In genomic region chr17:70881093-70881492, GRCh38 we compare ENCODE assay signal across 2 cellular contexts.
TF ChIP-seq lines count a peak whose summit lies in the region.

No MANE protein-coding gene starts in this region.

TF ChIP-seq in HepG2, 621 proteins besides CTCF, POLR2A, EP300 and RAD21 (continued from another document):
- TF ChIP-seq, protein P1, sequence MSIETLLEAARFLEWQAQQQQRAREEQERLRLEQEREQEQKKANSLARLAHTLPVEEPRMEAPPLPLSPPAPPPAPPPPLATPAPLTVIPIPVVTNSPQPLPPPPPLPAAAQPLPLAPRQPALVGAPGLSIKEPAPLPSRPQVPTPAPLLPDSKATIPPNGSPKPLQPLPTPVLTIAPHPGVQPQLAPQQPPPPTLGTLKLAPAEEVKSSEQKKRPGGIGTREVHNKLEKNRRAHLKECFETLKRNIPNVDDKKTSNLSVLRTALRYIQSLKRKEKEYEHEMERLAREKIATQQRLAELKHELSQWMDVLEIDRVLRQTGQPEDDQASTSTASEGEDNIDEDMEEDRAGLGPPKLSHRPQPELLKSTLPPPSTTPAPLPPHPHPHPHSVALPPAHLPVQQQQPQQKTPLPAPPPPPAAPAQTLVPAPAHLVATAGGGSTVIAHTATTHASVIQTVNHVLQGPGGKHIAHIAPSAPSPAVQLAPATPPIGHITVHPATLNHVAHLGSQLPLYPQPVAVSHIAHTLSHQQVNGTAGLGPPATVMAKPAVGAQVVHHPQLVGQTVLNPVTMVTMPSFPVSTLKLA (IDR thresholded peaks at IDR 0.05): peak; percentile 41; the same call in 1 of the 2 replicates
- TF ChIP-seq RFX1 (IDR thresholded peaks at IDR 0.05): no peak
- no peak for TF ChIP-seq E2F2 (CRISPR knock-in tag; IDR thresholded peaks at IDR 0.05; ENCODE audit: borderline replicate concordance)

TF ChIP-seq in GM23338, 12 proteins besides CTCF, POLR2A, EP300 and RAD21 (continued from another document):
- TF ChIP-seq, protein P2, sequence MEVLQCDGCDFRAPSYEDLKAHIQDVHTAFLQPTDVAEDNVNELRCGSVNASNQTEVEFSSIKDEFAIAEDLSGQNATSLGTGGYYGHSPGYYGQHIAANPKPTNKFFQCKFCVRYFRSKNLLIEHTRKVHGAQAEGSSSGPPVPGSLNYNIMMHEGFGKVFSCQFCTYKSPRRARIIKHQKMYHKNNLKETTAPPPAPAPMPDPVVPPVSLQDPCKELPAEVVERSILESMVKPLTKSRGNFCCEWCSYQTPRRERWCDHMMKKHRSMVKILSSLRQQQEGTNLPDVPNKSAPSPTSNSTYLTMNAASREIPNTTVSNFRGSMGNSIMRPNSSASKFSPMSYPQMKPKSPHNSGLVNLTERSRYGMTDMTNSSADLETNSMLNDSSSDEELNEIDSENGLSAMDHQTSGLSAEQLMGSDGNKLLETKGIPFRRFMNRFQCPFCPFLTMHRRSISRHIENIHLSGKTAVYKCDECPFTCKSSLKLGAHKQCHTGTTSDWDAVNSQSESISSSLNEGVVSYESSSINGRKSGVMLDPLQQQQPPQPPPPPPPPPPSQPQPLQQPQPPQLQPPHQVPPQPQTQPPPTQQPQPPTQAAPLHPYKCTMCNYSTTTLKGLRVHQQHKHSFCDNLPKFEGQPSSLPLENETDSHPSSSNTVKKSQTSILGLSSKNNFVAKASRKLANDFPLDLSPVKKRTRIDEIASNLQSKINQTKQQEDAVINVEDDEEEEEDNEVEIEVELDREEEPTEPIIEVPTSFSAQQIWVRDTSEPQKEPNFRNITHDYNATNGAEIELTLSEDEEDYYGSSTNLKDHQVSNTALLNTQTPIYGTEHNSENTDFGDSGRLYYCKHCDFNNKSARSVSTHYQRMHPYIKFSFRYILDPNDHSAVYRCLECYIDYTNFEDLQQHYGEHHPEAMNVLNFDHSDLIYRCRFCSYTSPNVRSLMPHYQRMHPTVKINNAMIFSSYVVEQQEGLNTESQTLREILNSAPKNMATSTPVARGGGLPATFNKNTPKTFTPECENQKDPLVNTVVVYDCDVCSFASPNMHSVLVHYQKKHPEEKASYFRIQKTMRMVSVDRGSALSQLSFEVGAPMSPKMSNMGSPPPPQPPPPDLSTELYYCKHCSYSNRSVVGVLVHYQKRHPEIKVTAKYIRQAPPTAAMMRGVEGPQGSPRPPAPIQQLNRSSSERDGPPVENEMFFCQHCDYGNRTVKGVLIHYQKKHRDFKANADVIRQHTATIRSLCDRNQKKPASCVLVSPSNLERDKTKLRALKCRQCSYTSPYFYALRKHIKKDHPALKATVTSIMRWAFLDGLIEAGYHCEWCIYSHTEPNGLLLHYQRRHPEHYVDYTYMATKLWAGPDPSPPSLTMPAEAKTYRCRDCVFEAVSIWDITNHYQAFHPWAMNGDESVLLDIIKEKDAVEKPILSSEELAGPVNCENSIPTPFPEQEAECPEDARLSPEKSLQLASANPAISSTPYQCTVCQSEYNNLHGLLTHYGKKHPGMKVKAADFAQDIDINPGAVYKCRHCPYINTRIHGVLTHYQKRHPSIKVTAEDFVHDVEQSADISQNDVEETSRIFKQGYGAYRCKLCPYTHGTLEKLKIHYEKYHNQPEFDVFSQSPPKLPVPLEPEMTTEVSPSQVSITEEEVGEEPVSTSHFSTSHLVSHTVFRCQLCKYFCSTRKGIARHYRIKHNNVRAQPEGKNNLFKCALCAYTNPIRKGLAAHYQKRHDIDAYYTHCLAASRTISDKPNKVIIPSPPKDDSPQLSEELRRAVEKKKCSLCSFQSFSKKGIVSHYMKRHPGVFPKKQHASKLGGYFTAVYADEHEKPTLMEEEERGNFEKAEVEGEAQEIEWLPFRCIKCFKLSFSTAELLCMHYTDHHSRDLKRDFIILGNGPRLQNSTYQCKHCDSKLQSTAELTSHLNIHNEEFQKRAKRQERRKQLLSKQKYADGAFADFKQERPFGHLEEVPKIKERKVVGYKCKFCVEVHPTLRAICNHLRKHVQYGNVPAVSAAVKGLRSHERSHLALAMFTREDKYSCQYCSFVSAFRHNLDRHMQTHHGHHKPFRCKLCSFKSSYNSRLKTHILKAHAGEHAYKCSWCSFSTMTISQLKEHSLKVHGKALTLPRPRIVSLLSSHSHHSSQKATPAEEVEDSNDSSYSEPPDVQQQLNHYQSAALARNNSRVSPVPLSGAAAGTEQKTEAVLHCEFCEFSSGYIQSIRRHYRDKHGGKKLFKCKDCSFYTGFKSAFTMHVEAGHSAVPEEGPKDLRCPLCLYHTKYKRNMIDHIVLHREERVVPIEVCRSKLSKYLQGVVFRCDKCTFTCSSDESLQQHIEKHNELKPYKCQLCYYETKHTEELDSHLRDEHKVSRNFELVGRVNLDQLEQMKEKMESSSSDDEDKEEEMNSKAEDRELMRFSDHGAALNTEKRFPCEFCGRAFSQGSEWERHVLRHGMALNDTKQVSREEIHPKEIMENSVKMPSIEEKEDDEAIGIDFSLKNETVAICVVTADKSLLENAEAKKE (CRISPR knock-in tag; IDR thresholded peaks at IDR 0.05): no peak
- TF ChIP-seq CREB1 (CRISPR knock-in tag; IDR thresholded peaks at IDR 0.05; ENCODE audit: low read depth) (no peak), EZH2phosphoT487 (IDR thresholded peaks at IDR 0.05; ENCODE audit: unreplicated experiment) (no peak), JUNB (IDR thresholded peaks at IDR 0.05; ENCODE audit: unreplicated experiment) (no peak), STAT1 (IDR thresholded peaks at IDR 0.05; ENCODE audit: unreplicated experiment) (no peak)
- TF ChIP-seq, protein P3, sequence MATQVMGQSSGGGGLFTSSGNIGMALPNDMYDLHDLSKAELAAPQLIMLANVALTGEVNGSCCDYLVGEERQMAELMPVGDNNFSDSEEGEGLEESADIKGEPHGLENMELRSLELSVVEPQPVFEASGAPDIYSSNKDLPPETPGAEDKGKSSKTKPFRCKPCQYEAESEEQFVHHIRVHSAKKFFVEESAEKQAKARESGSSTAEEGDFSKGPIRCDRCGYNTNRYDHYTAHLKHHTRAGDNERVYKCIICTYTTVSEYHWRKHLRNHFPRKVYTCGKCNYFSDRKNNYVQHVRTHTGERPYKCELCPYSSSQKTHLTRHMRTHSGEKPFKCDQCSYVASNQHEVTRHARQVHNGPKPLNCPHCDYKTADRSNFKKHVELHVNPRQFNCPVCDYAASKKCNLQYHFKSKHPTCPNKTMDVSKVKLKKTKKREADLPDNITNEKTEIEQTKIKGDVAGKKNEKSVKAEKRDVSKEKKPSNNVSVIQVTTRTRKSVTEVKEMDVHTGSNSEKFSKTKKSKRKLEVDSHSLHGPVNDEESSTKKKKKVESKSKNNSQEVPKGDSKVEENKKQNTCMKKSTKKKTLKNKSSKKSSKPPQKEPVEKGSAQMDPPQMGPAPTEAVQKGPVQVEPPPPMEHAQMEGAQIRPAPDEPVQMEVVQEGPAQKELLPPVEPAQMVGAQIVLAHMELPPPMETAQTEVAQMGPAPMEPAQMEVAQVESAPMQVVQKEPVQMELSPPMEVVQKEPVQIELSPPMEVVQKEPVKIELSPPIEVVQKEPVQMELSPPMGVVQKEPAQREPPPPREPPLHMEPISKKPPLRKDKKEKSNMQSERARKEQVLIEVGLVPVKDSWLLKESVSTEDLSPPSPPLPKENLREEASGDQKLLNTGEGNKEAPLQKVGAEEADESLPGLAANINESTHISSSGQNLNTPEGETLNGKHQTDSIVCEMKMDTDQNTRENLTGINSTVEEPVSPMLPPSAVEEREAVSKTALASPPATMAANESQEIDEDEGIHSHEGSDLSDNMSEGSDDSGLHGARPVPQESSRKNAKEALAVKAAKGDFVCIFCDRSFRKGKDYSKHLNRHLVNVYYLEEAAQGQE (IDR thresholded peaks at IDR 0.05; ENCODE audit: unreplicated experiment): no peak
